26 cellular contexts compared by ENCODE assay signal in genomic region chr5:120621339-120621738, GRCh38.
DNase-seq lines count a peak whose midpoint lies in the region; ATAC-seq, FAIRE-seq and TF ChIP-seq lines count a peak whose summit lies in the region.
"Had no signal": no experiment of that assay in that cellular context is flagged by ENCODE, and none has a peak within 500 bp of the region (broad histone marks: within the 10 kb centered on the region; RNA-seq: fewer than 3 reads in every experiment).

No MANE protein-coding gene starts in this region.

- no peaks in the 10 kb centered on the region for H3K36me3 Mint-ChIP-seq in endodermal cell (ENCODE audit: low read depth)
- H3K36me3 Mint-ChIP-seq: CD4-positive, alpha-beta memory T cell had no signal

- H3K27me3 Mint-ChIP-seq in endodermal cell (ENCODE audit: insufficient read depth), result peaks cover 95% of the 10 kb centered on the region
- H3K27me3 Mint-ChIP-seq: CD4-positive, alpha-beta memory T cell had no signal

- no peak overlapping the region for H3K4me3 Mint-ChIP-seq in endodermal cell
- H3K4me3 Mint-ChIP-seq: CD4-positive, alpha-beta memory T cell had no signal

- H3K27me3 ChIP-seq in endodermal cell (ENCODE audit: control insufficient read depth, insufficient read depth, low read length, poor library complexity, severe bottlenecking), result peaks cover 95% of the 10 kb centered on the region
- H3K27me3 ChIP-seq: BLaER1 had no signal

- peak; percentile 26 for DNase-seq in DMS53 (lab: John Stamatoyannopoulos, UW)
- no peak for DNase-seq in DMS53 treated with DMSO at 0.1 percent for 48 hours (lab: John Stamatoyannopoulos, UW; ENCODE audit: unreplicated experiment)
- DNase-seq in NCI-H69 (lab: John Stamatoyannopoulos, UW), result peak; percentile 29
- peak; percentile 51 for DNase-seq in endodermal cell
- DNase-seq in urothelium cell line (ENCODE audit: low spot score), result no peak
- DNase-seq in foreskin melanocyte, result no peak
- no peak for DNase-seq in iPS-NIHi7 (ENCODE audit: extremely low spot score)
- DNase-seq: ACHN; Caco-2; CD4-positive, alpha-beta memory T cell; DMS153; EL; GF-D8; MM.1S; NCI-H1048; NCI-H1417 treated with DMSO at 0.1 percent for 48 hours; NCI-H187 treated with DMSO at 0.1 percent for 48 hours; NCI-H2107; NCI-H774; Right ventricle myocardium superior; SW 1271 had no signal

- H3K4me1 Mint-ChIP-seq in endodermal cell, result peaks cover 19% of the 10 kb centered on the region
- H3K4me1 Mint-ChIP-seq: CD4-positive, alpha-beta memory T cell had no signal

- 27 to 36% methylated on average over 1 to 2 of the region's 2 CpGs for WGBS in endodermal cell (ENCODE audit: insufficient coverage in 1 of 2, insufficient read length in 1 of 2), 2 experiments

- TF ChIP-seq CTCF in endodermal cell (conservative IDR thresholded peaks at IDR 0.05), result no peak

- no peaks in the 10 kb centered on the region for H3K36me3 ChIP-seq in endodermal cell (ENCODE audit: control insufficient read depth, insufficient read depth, low read length)
- H3K36me3 ChIP-seq: BLaER1 had no signal

- no peak overlapping the region for H3K27ac ChIP-seq in endodermal cell (ENCODE audit: low read depth, low read length)
- H3K27ac ChIP-seq: 22Rv1, BLaER1 had no signal

- ATAC-seq in GM19328 (IDR thresholded peaks at IDR 0.05; ENCODE audit: unreplicated experiment), result no peak
- ATAC-seq: K562 had no signal

- H3K9ac ChIP-seq in endodermal cell (ENCODE audit: extremely low read depth, low read length, poor library complexity, severe bottlenecking), result no peak overlapping the region
- H3K9ac ChIP-seq: BLaER1 had no signal

- H3K9me3 ChIP-seq in endodermal cell (ENCODE audit: control insufficient read depth, low read length), result peaks cover 9% of the 10 kb centered on the region
- H3K9me3 ChIP-seq: BLaER1, Caco-2 had no signal

- H3K4me1 ChIP-seq in endodermal cell (ENCODE audit: control insufficient read depth, insufficient read depth, low read length), result no peaks in the 10 kb centered on the region
- H3K4me1 ChIP-seq: BLaER1 had no signal

- no peak overlapping the region for H3K27ac Mint-ChIP-seq in endodermal cell
- H3K27ac Mint-ChIP-seq: CD4-positive, alpha-beta memory T cell had no signal

- H3K4me3 ChIP-seq in endodermal cell (ENCODE audit: low read length), result no peak overlapping the region
- H3K4me3 ChIP-seq: BLaER1, K562 had no signal

- H3K9me3 Mint-ChIP-seq in endodermal cell, result peaks cover 4% of the 10 kb centered on the region

- peak; percentile 30 for FAIRE-seq in urothelium cell line (lab: Jason Lieb, UNC)
- FAIRE-seq: GM19239, K562 had no signal

Comparison
In these comparisons a context has a peak if more than half of its experiments do, and no peak if none do; other contexts are left out.
1. DNase-seq: peak in DMS53 (single experiment), NCI-H69 (single experiment) and endodermal cell (single experiment); none in DMS53 treated with DMSO at 0.1 percent for 48 hours (single experiment), urothelium cell line (single experiment), foreskin melanocyte (single experiment) and iPS-NIHi7 (single experiment).